10 cellular contexts compared by ENCODE assay signal in genomic region chr15:23374226-23374625, GRCh38. TPM values are rescaled to one million over a fixed set of nuclear protein-coding genes. Genes with fewer than 3 reads are reported as not detected.
"Had no signal": no experiment of that assay in that cellular context is flagged by ENCODE, and none has a peak within 500 bp of the region (broad histone marks: within the 10 kb centered on the region; RNA-seq: fewer than 3 reads in every experiment).

No MANE protein-coding gene starts in this region.

RNA-seq across cellular contexts. Expression of gene GOLGA8S, which starts 19.7 kb away (rescaled TPM):
- total RNA-seq: PC-3, SK-MEL-5 had no signal

RNA-seq across cellular contexts. Expression of gene GOLGA6L26, which starts 40.2 kb away (rescaled TPM):
- total RNA-seq: OCI-LY7, PC-3, PC-9, Peyer's patch, Right ventricle myocardium inferior, Right ventricle myocardium superior, RPMI7951, SJCRH30, SJSA1, SK-MEL-5 had no signal
